Comparison of ENCODE assay signal across 1 cellular context in the genomic region with DNA sequence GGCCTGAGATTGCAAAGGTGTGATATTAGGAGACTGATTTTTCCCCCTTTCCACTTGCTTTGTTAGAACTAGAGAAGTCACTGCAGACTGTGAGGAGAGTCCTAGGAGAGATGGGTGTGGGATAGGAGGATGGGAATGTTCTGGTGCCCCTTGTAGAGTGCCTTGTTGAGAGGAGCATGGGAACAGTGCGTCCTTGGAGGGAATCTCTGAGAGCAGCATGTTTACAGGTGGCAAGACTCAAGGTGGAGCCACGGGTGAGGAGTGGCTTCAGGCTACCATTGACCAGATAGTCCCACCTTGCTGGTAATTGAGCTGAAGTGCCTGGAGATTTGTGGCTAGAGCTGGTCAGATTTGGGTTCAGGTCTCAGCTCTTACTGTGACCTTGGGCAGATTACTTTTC.
A peak's percentile ranks its signal among the peaks of the same experiment; 100 is the strongest.
TF ChIP-seq lines count a peak whose summit lies in the region.

No MANE protein-coding gene starts in this region.

TF ChIP-seq in GM12878, 131 proteins besides CTCF, POLR2A, EP300 and RAD21:
- TF ChIP-seq ATF7 (IDR thresholded peaks at IDR 0.05; ENCODE audit: low read depth) (no peak), NR2C2 (IDR thresholded peaks at IDR 0.05; ENCODE audit: borderline replicate concordance, control insufficient read depth, insufficient read length, low read depth) (no peak), NBN (IDR thresholded peaks at IDR 0.05) (no peak), WRNIP1 (IDR thresholded peaks at IDR 0.05; ENCODE audit: borderline replicate concordance, low read depth, low read length) (0 out of 2 replicates have a peak, but pooled peaks have one; percentile 8)
